Comparison of ENCODE assay signal across 11 cellular contexts in the genomic region with DNA sequence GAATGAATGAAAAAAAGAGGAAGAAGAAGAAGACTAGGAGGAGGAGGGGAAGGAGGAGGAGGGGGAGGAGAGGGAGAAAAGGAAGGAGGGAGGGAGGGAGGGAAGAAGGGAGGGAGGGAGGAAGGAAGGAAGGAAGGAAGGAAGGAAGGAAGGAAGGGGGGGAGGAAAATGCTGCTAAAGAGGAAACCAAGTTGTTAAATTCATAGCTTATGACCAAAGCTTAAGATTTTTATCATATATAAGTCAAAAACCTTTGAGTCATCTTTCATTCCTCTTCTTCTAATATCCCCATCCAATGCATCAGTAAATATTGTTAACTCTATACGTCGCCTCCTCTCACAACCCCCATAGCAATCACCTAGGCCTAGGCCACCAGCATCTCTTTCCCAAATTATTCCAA.
"Had no signal": no experiment of that assay in that cellular context is flagged by ENCODE, and none has a peak within 500 bp of the region (broad histone marks: within the 10 kb centered on the region; RNA-seq: fewer than 3 reads in every experiment).

No MANE protein-coding gene starts in this region.

- H3K4me3 Mint-ChIP-seq: GM23338, H9, HFFc6 had no signal

- DNase-seq: GM23248, GOT3, H7, H9, HCEC 1CT, HFFc6 had no signal

- H2AFZ ChIP-seq: GM23248, GM23338 had no signal

- ATAC-seq: GM23338, HCT116 had no signal

- H3K4me1 ChIP-seq: HAP-1 had no signal

- H3K4me2 ChIP-seq: GM23338 had no signal

- H3K9me3 ChIP-seq: HAP-1 had no signal

- H3K9me3 Mint-ChIP-seq: GM23338, H9, HFFc6 had no signal

- FAIRE-seq: H1, H54 had no signal

- H3K27ac Mint-ChIP-seq: HFFc6 had no signal

- H3K9ac ChIP-seq: GM23248 had no signal

- H3K36me3 ChIP-seq: HAP-1 had no signal

- H3K4me3 ChIP-seq: GM23248, GM23338, HAP-1 had no signal

- H3K27ac ChIP-seq: GM23248 had no signal
